10 cellular contexts compared by ENCODE assay signal in genomic region chr17:7557147-7557764, GRCh38. TPM values are rescaled to one million over a fixed set of nuclear protein-coding genes. Genes with fewer than 3 reads are reported as not detected.
DNase-seq lines count a peak whose midpoint lies in the region; TF ChIP-seq lines count a peak whose summit lies in the region.
"Had no signal": no experiment of that assay in that cellular context is flagged by ENCODE, and none has a peak within 500 bp of the region (broad histone marks: within the 10 kb centered on the region; RNA-seq: fewer than 3 reads in every experiment).

No MANE protein-coding gene starts in this region.

- H3K9ac ChIP-seq in colonic mucosa (ENCODE audit: low read depth in 2 of 2, low read length in 2 of 2) (peak overlapping the region; percentile 71 to 100), mesenchymal stem cell (ENCODE audit: low read length) (peak overlapping the region; percentile 85)

- no peaks in the 10 kb centered on the region for H3K27me3 ChIP-seq in colonic mucosa
- no peaks in the 10 kb centered on the region for H3K27me3 ChIP-seq in mesenchymal stem cell (ENCODE audit: control insufficient read depth in 1 of 2, insufficient read depth in 1 of 2, low read length in 2 of 2)
- no peaks in the 10 kb centered on the region for H3K27me3 ChIP-seq in Caco-2 (replicated peaks; ENCODE audit: control insufficient read depth, insufficient read depth, low read length)

- POLR2A ChIA-PET in Caco-2 (lab: Charles Lee), result no interaction called here

- H3K4me3 ChIP-seq in LNCaP clone FGC (ENCODE audit: low read depth, low read length), result 0 out of 2 replicates have a peak overlapping the region, but pooled peaks have one; percentile 56
- H3K4me3 ChIP-seq in colonic mucosa, result peak overlapping the region; percentile 27
- no peak overlapping the region for H3K4me3 ChIP-seq in mesenchymal stem cell (ENCODE audit: insufficient read depth in 1 of 2, low read depth in 1 of 2, low read length in 2 of 2)
- no peak overlapping the region for H3K4me3 ChIP-seq in Caco-2 (ENCODE audit: low read depth, low read length)
- H3K4me3 ChIP-seq in lower leg skin (ENCODE audit: low read depth, poor library complexity, severe bottlenecking), result no peak overlapping the region

- H2BK12ac ChIP-seq in mesenchymal stem cell (ENCODE audit: low read length in 2 of 2), result no peak overlapping the region

- H3K9me3 ChIP-seq in colonic mucosa (no peaks in the 10 kb centered on the region), mesenchymal stem cell (ENCODE audit: control insufficient read depth, low read length) (no peaks in the 10 kb centered on the region), Caco-2 (no peaks in the 10 kb centered on the region)

- peaks cover 19% of the 10 kb centered on the region for H3K36me3 Mint-ChIP-seq in Caco-2 (ENCODE audit: insufficient read depth, unreplicated experiment)

- H3K4me1 ChIP-seq in colonic mucosa, result peaks cover 17% of the 10 kb centered on the region
- peaks cover 14% of the 10 kb centered on the region for H3K4me1 ChIP-seq in mesenchymal stem cell (ENCODE audit: control insufficient read depth, insufficient read depth, low read depth, low read length)
- peaks cover 4% of the 10 kb centered on the region; the same call in 1 of the 2 replicates for H3K4me1 ChIP-seq in Caco-2

- H3K23ac ChIP-seq in mesenchymal stem cell (ENCODE audit: low read length in 2 of 2), result no peak overlapping the region

- no peaks in the 10 kb centered on the region for H3K36me3 ChIP-seq in colonic mucosa
- H3K36me3 ChIP-seq in mesenchymal stem cell (ENCODE audit: control insufficient read depth in 1 of 2, insufficient read depth in 2 of 2, low read depth in 1 of 2, low read length in 2 of 2), result peaks cover 5 to 6% of the 10 kb centered on the region in 2 experiments
- H3K36me3 ChIP-seq in Caco-2 (ENCODE audit: control insufficient read depth, insufficient read depth, low read length), result no peaks in the 10 kb centered on the region

- no peak overlapping the region for H4K91ac ChIP-seq in mesenchymal stem cell (ENCODE audit: low read length)

- no peak overlapping the region for H3K4ac ChIP-seq in mesenchymal stem cell (ENCODE audit: low read depth in 1 of 2, low read length in 2 of 2)

- no peak for TF ChIP-seq POLR2A in lower leg skin (IDR thresholded peaks at IDR 0.05)

- no peak overlapping the region for H3K27ac Mint-ChIP-seq in Caco-2 (ENCODE audit: unreplicated experiment)

- no peak overlapping the region for H2BK15ac ChIP-seq in mesenchymal stem cell (ENCODE audit: low read depth, poor library complexity, severe bottlenecking)

- no peaks in the 10 kb centered on the region for H3K79me1 ChIP-seq in mesenchymal stem cell (replicated peaks; ENCODE audit: low read length, poor library complexity, severe bottlenecking)

- peak overlapping the region; percentile 95 for H3K27ac ChIP-seq in colonic mucosa
- no peak overlapping the region for H3K27ac ChIP-seq in mesenchymal stem cell (ENCODE audit: low read length, poor library complexity, severe bottlenecking)
- peak overlapping the region; percentile 57 for H3K27ac ChIP-seq in temporal lobe (ENCODE audit: low read depth, low read length)

- intact Hi-C loops in colonic mucosa (cut with DNase I), result no loop called here
- intact Hi-C loops in Caco-2 (cut with micrococcal nuclease; ENCODE audit: unreplicated experiment), result no loop called here
- intact Hi-C loops in lower leg skin (cut with DNase I; ENCODE audit: low total_unique reads), result loop anchor here (10.0 kb wide), 2 partner anchors 62 to 202 kb away; partner anchors contain the start of genes KCTD11 and TMEM95

- H3K4me1 Mint-ChIP-seq in Caco-2 (ENCODE audit: low read depth, unreplicated experiment), result peaks cover 7% of the 10 kb centered on the region

- no peak overlapping the region for H2BK120ac ChIP-seq in mesenchymal stem cell (ENCODE audit: low read depth, low read length)

- BruUV-seq in Caco-2 (replicated peaks; lab: Mats Ljungman, UMichigan), result no TSS peak

- no peaks in the 10 kb centered on the region for H3K27me3 Mint-ChIP-seq in Caco-2 (ENCODE audit: insufficient read depth, unreplicated experiment)

- no peak for DNase-seq in LNCaP clone FGC (ENCODE audit: low read depth)
- DNase-seq in colonic mucosa, result peak; percentile 81
- no peak for DNase-seq in mesenchymal stem cell
- no peak for DNase-seq in AG08395 (ENCODE audit: low spot score)
- DNase-seq in NCI-H446 (lab: John Stamatoyannopoulos, UW), result no peak
- no peak for DNase-seq in Caco-2
- no peak for DNase-seq in lower leg skin (ENCODE audit: low spot score in 2 of 2)
- DNase-seq: activated CD4-positive, alpha-beta T cell treated with anti-CD3 and anti-CD28 coated beads for 1 hour; activated effector memory CD4-positive, alpha-beta T cell treated with anti-CD3 and anti-CD28 coated beads, Interleukin-2, amount 50 U/mL, for 16 hours had no signal

- peak overlapping the region; percentile 57 for H4K8ac ChIP-seq in mesenchymal stem cell (ENCODE audit: low read length)

- H2AK5ac ChIP-seq in mesenchymal stem cell (ENCODE audit: low read length, severe bottlenecking), result peak overlapping the region; percentile 64

- CTCF ChIA-PET in Caco-2 (lab: Charles Lee), result no interaction called here

- no peak overlapping the region for H2AFZ ChIP-seq in mesenchymal stem cell (ENCODE audit: low read depth, low read length)

- H3K4me3 Mint-ChIP-seq in Caco-2 (ENCODE audit: unreplicated experiment), result no peak overlapping the region

- H3K14ac ChIP-seq in mesenchymal stem cell (ENCODE audit: low read length in 2 of 2), result no peak overlapping the region

- TF ChIP-seq CTCF in LNCaP clone FGC (IDR thresholded peaks at IDR 0.05; ENCODE audit: control insufficient read depth, extremely low read depth, insufficient read depth) (no peak), colonic mucosa (IDR thresholded peaks at IDR 0.05) (no peak), Caco-2 (IDR thresholded peaks at IDR 0.05; ENCODE audit: insufficient read depth in 1 of 2, low read depth in 1 of 2, low read length in 1 of 2, severe bottlenecking in 1 of 2, unreplicated experiment in 1 of 2) (no peak), lower leg skin (IDR thresholded peaks at IDR 0.05) (no peak)

- H3K9me3 Mint-ChIP-seq in Caco-2 (ENCODE audit: unreplicated experiment), result no peaks in the 10 kb centered on the region

- no peak overlapping the region for H2BK5ac ChIP-seq in mesenchymal stem cell (ENCODE audit: low read depth, low read length, poor library complexity, severe bottlenecking)

- WGBS in mesenchymal stem cell, result 78% methylated on average over 18 of the region's 19 CpGs
- WGBS in lower leg skin, 2 donors, result 39 to 48% methylated on average over 14 to 19 of the region's 19 CpGs

- no peak overlapping the region for H3K18ac ChIP-seq in mesenchymal stem cell (ENCODE audit: low read depth in 1 of 2, low read length in 2 of 2)

- H3K4me2 ChIP-seq in mesenchymal stem cell (ENCODE audit: low read length, poor library complexity, severe bottlenecking), result no peak overlapping the region

RNA-seq across cellular contexts. Expression of gene TNFSF13, which starts 1.3 kb away (rescaled TPM):
- total RNA-seq in colonic mucosa (100 to 1,000 TPM in 1 of 2 donors, 10 to 100 TPM in 1; 67.5 to 125 TPM), temporal lobe (0.49 TPM), Caco-2 (2022) (0.20 TPM in 1 of 2 replicates, not detected in the other), lower leg skin (10 to 100 TPM in 3 of 4 donors, 1 to 10 TPM in 1; 7.6 to 30.6 (median 17.6) TPM)
- polyA plus RNA-seq in mesenchymal stem cell (2013, experiment 1 of 2), result 0.61 TPM
- 0.23 TPM for polyA plus RNA-seq in mesenchymal stem cell (2013, experiment 2 of 2)

RNA-seq across cellular contexts. Expression of gene SENP3, which starts 4.5 kb away (rescaled TPM):
- total RNA-seq in colonic mucosa, result 10 to 100 TPM; 25.7 to 56.6 TPM
- 27.5 TPM for polyA plus RNA-seq in mesenchymal stem cell (2013, experiment 1 of 2)
- polyA plus RNA-seq in mesenchymal stem cell (2013, experiment 2 of 2), result 27.0 TPM
- 50.9 TPM for total RNA-seq in temporal lobe
- 29.2 and 30.2 TPM in 2 replicates for total RNA-seq in Caco-2 (2022)
- 10 to 100 TPM; 39.5 to 53.0 (median 48.7) TPM for total RNA-seq in lower leg skin

RNA-seq across cellular contexts. Expression of gene TNFSF12, which starts 8.4 kb away (rescaled TPM):
- total RNA-seq in colonic mucosa, result 10 to 100 TPM; 11.4 to 18.3 TPM
- 24.0 TPM for polyA plus RNA-seq in mesenchymal stem cell (2013, experiment 1 of 2)
- 23.6 TPM for polyA plus RNA-seq in mesenchymal stem cell (2013, experiment 2 of 2)
- total RNA-seq in temporal lobe, result 4.7 TPM
- not detected in 2 replicates for total RNA-seq in Caco-2 (2022)
- 10 to 100 TPM in 3 of 4 donors, 1 to 10 TPM in 1; 9.9 to 31.7 (median 20.9) TPM for total RNA-seq in lower leg skin

RNA-seq across cellular contexts. Expression of gene CD68, which starts 22.2 kb away (rescaled TPM):
- total RNA-seq in colonic mucosa (10 to 100 TPM; 37.7 to 56.6 TPM), temporal lobe (0.25 TPM), Caco-2 (2022) (1.1 and 1.6 TPM in 2 replicates), lower leg skin (10 to 100 TPM; 14.2 to 26.9 (median 16.2) TPM)
- 30.9 TPM for polyA plus RNA-seq in mesenchymal stem cell (2013, experiment 1 of 2)
- polyA plus RNA-seq in mesenchymal stem cell (2013, experiment 2 of 2), result 30.8 TPM

RNA-seq across cellular contexts. Expression of gene MPDU1, which starts 26.4 kb away (rescaled TPM):
- total RNA-seq in colonic mucosa (100 to 1,000 TPM in 1 of 2 donors, 10 to 100 TPM in 1; 80.1 to 111 TPM), temporal lobe (28.5 TPM), Caco-2 (2022) (44.2 and 49.7 TPM in 2 replicates), lower leg skin (10 to 100 TPM; 30.4 to 97.7 (median 74.4) TPM)
- polyA plus RNA-seq in mesenchymal stem cell (2013, experiment 1 of 2), result 81.6 TPM
- polyA plus RNA-seq in mesenchymal stem cell (2013, experiment 2 of 2), result 78.5 TPM

Comparison
In these comparisons a context has a peak if more than half of its experiments do, and no peak if none do; other contexts are left out.
1. H3K4me3 ChIP-seq: peak in LNCaP clone FGC (single experiment) and colonic mucosa (single experiment); none in mesenchymal stem cell (0 of 2), Caco-2 (single experiment) and lower leg skin (single experiment).